In the genomic region with DNA sequence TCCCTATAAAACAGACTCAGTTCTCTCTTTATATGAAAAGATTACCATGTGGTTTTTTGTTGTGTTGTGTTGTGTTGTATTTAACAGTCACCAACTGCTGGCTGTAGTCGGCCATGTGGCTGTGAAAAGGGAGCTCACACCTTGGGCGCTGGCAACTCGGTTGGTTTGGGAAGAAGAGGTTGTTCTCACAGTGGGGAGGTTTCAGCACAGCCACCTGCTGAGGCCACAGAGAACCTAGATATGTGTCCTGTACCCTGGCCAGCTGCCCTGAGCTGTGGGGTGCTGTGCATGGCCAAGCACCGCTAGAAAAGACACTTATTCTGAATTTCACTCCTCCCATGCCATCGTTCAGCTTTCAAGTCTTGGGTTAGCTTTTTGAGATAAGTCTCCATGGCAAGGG, we compare ENCODE assay signal across 19 cellular contexts.
"Had no signal": no experiment of that assay in that cellular context is flagged by ENCODE, and none has a peak within 500 bp of the region (broad histone marks: within the 10 kb centered on the region; RNA-seq: fewer than 3 reads in every experiment).

No MANE protein-coding gene starts in this region.

- H3K9me3 Mint-ChIP-seq: activated CD4-positive, alpha-beta T cell treated with anti-CD3 and anti-CD28 coated beads, Interleukin-2, amount 10 ng/mL, durations not matched to agents 7 days and 5 days; activated naive CD4-positive, alpha-beta T cell treated with anti-CD3 and anti-CD28 coated beads, Interleukin-2, amount 50 U/mL, for 72 hours had no signal

- H3K9ac ChIP-seq: parathyroid adenoma had no signal

- H3K27ac Mint-ChIP-seq: activated CD4-positive, alpha-beta T cell treated with anti-CD3 and anti-CD28 coated beads, Interleukin-2, amount 10 ng/mL, durations not matched to agents 7 days and 5 days; activated CD8-positive, alpha-beta T cell treated with anti-CD3 and anti-CD28 coated beads, Interleukin-2, amount 10 ng/mL, durations not matched to agents 7 days and 5 days; activated naive CD4-positive, alpha-beta T cell treated with anti-CD3 and anti-CD28 coated beads, Interleukin-2, amount 50 U/mL, for 72 hours had no signal

- H3K36me3 ChIP-seq: adrenal gland, right lobe of liver had no signal

- H3K27ac ChIP-seq: adrenal gland, left lung, parathyroid adenoma, right lobe of liver, stomach had no signal

- H3K4me3 ChIP-seq: adrenal gland, left lung, right lobe of liver, stomach had no signal

- H3K36me3 Mint-ChIP-seq: activated naive CD4-positive, alpha-beta T cell treated with anti-CD3 and anti-CD28 coated beads, Interleukin-2, amount 50 U/mL, for 72 hours had no signal

- H3K27me3 ChIP-seq: adrenal gland, left lung, right lobe of liver, stomach had no signal

- H3K4me1 ChIP-seq: adrenal gland, right lobe of liver, stomach had no signal

- ATAC-seq: activated CD8-positive, alpha-beta T cell treated with anti-CD3 and anti-CD28 coated beads, Interleukin-2, amount 10 ng/mL, durations not matched to agents 7 days and 5 days; activated naive CD4-positive, alpha-beta T cell treated with anti-CD3 and anti-CD28 coated beads, Interleukin-2, amount 50 U/mL, for 72 hours had no signal

- H3K4me3 Mint-ChIP-seq: activated CD4-positive, alpha-beta T cell treated with anti-CD3 and anti-CD28 coated beads, Interleukin-2, amount 10 ng/mL, durations not matched to agents 7 days and 5 days; activated CD8-positive, alpha-beta T cell treated with anti-CD3 and anti-CD28 coated beads, Interleukin-2, amount 10 ng/mL, durations not matched to agents 7 days and 5 days had no signal

- DNase-seq: activated CD4-positive, alpha-beta T cell treated with anti-CD3 and anti-CD28 coated beads, Interleukin-2, amount 10 ng/mL, durations not matched to agents 7 days and 5 days; activated CD8-positive, alpha-beta T cell treated with anti-CD3 and anti-CD28 coated beads, Interleukin-2, amount 10 ng/mL, durations not matched to agents 7 days and 5 days; activated gamma-delta T cell; cerebellar nuclear complex; cortex of kidney; effector CD4-positive, alpha-beta T cell; hypothalamus; mammary epithelial cell; right lobe of liver; small intestine; stimulated activated CD4-positive, alpha-beta T cell treated with anti-CD3 and anti-CD28 coated beads, Interleukin-15, amount 100 ng/mL, for 24 hours; stimulated activated CD4-positive, alpha-beta T cell treated with anti-CD3 and anti-CD28 coated beads, Interleukin-2, amount 100 ng/mL, for 48 hours; stomach; T-helper 1 cell; T-helper 9 cell had no signal

- H2AFZ ChIP-seq: parathyroid adenoma had no signal

- H3K9me3 ChIP-seq: adrenal gland, left lung, right lobe of liver, stomach had no signal
